In genomic region chr17:72237223-72237622, GRCh38 we compare ENCODE assay signal across 29 cellular contexts.
DNase-seq lines count a peak whose midpoint lies in the region; ATAC-seq, FAIRE-seq and TF ChIP-seq lines count a peak whose summit lies in the region.
"Had no signal": no experiment of that assay in that cellular context is flagged by ENCODE, and none has a peak within 500 bp of the region (broad histone marks: within the 10 kb centered on the region; RNA-seq: fewer than 3 reads in every experiment).

No MANE protein-coding gene starts in this region.

- TF ChIP-seq POLR2A in HepG2 (IDR thresholded peaks at IDR 0.05; ENCODE audit: insufficient read depth in 1 of 2, low read depth in 2 of 2, low read length in 2 of 2) (no peak), right lobe of liver (IDR thresholded peaks at IDR 0.05) (no peak)

- no TSS peak for BruUV-seq in HepG2 (replicated peaks; lab: Mats Ljungman, UMichigan)

- no peaks in the 10 kb centered on the region for H3K79me2 ChIP-seq in HepG2 (ENCODE audit: insufficient read depth, low read length)

- no peak overlapping the region for H3K27ac Mint-ChIP-seq in endodermal cell
- no peak overlapping the region for H3K27ac Mint-ChIP-seq in activated naive CD4-positive, alpha-beta T cell treated with anti-CD3 and anti-CD28 coated beads for 36 hours
- H3K27ac Mint-ChIP-seq: activated CD4-positive, alpha-beta T cell treated with anti-CD3 and anti-CD28 coated beads, Interleukin-2, amount 10 ng/mL, durations not matched to agents 7 days and 5 days; activated CD8-positive, alpha-beta memory T cell treated with anti-CD3 and anti-CD28 coated beads, Interleukin-2, amount 10 ng/mL, durations not matched to agents 7 days and 5 days; activated naive CD4-positive, alpha-beta T cell treated with anti-CD3 and anti-CD28 coated beads, Interleukin-2, amount 10 ng/mL, durations not matched to agents 7 days and 5 days; HFFc6; IgD-negative memory B cell; naive thymus-derived CD4-positive, alpha-beta T cell; stimulated activated naive B cell treated with anti-CD40 and anti-IgM and Interleukin-4, amounts not matched to agents 10 μg/mL and 1 μg/mL and 100 μg/mL, for 72 hours; T-helper 2 cell treated with Interferon-gamma antibody and Interleukin-4, amounts not matched to agents 5 μg/mL and 100 μg/mL, for 36 hours had no signal

- peak overlapping the region; percentile 21; the same call in 1 of the 2 replicates for H3K4me2 ChIP-seq in HepG2 (ENCODE audit: low read depth, low read length)
- H3K4me2 ChIP-seq: BLaER1 treated with 17β-estradiol and CSF1 and Interleukin-3, amounts not matched to agents 10 nM and 100 nM had no signal

- TF ChIP-seq CTCF in HepG2 (CRISPR knock-in tag; IDR thresholded peaks at IDR 0.05) (no peak), right lobe of liver (IDR thresholded peaks at IDR 0.05) (no peak), endodermal cell (conservative IDR thresholded peaks at IDR 0.05) (no peak)

- H3K36me3 Mint-ChIP-seq in endodermal cell (ENCODE audit: low read depth), result no peaks in the 10 kb centered on the region
- H3K36me3 Mint-ChIP-seq in activated naive CD4-positive, alpha-beta T cell treated with anti-CD3 and anti-CD28 coated beads for 36 hours (ENCODE audit: low read depth), result no peaks in the 10 kb centered on the region
- H3K36me3 Mint-ChIP-seq: activated CD8-positive, alpha-beta memory T cell treated with anti-CD3 and anti-CD28 coated beads, Interleukin-2, amount 10 ng/mL, durations not matched to agents 7 days and 5 days; activated naive CD4-positive, alpha-beta T cell treated with anti-CD3 and anti-CD28 coated beads, Interleukin-2, amount 10 ng/mL, durations not matched to agents 7 days and 5 days; IgD-negative memory B cell had no signal

- H3K9me3 ChIP-seq in HepG2 (ENCODE audit: low read length) (no peaks in the 10 kb centered on the region), right lobe of liver (no peaks in the 10 kb centered on the region), endodermal cell (ENCODE audit: control insufficient read depth, low read length) (peaks cover 9% of the 10 kb centered on the region)
- H3K9me3 ChIP-seq: heart right ventricle, ovary, right atrium auricular region had no signal

- intact Hi-C loops in HepG2 (cut with micrococcal nuclease; ENCODE audit: unreplicated experiment) (no loop called here), right lobe of liver (cut with DNase I) (no loop called here)
- intact Hi-C loops in activated naive CD4-positive, alpha-beta T cell treated with anti-CD3 and anti-CD28 coated beads for 36 hours (cut with micrococcal nuclease), result no loop called here

- no peak for FAIRE-seq in HepG2 (lab: Jason Lieb, UNC)
- FAIRE-seq: bronchial epithelial cell, colon had no signal

- H3K4me3 Mint-ChIP-seq in endodermal cell, result no peak overlapping the region
- no peak overlapping the region for H3K4me3 Mint-ChIP-seq in activated naive CD4-positive, alpha-beta T cell treated with anti-CD3 and anti-CD28 coated beads for 36 hours
- H3K4me3 Mint-ChIP-seq: activated CD4-positive, alpha-beta T cell treated with anti-CD3 and anti-CD28 coated beads, Interleukin-2, amount 10 ng/mL, durations not matched to agents 7 days and 5 days; activated CD8-positive, alpha-beta memory T cell treated with anti-CD3 and anti-CD28 coated beads, Interleukin-2, amount 10 ng/mL, durations not matched to agents 7 days and 5 days; activated naive CD4-positive, alpha-beta T cell treated with anti-CD3 and anti-CD28 coated beads, Interleukin-2, amount 10 ng/mL, durations not matched to agents 7 days and 5 days; HFFc6; IgD-negative memory B cell; naive thymus-derived CD4-positive, alpha-beta T cell; stimulated activated naive B cell treated with anti-CD40 and anti-IgM and Interleukin-4, amounts not matched to agents 10 μg/mL and 1 μg/mL and 100 μg/mL, for 72 hours; T-helper 2 cell treated with Interferon-gamma antibody and Interleukin-4, amounts not matched to agents 5 μg/mL and 100 μg/mL, for 36 hours had no signal

- H3K27me3 Mint-ChIP-seq in endodermal cell (ENCODE audit: insufficient read depth), result peaks cover 62% of the 10 kb centered on the region
- peaks cover 10% of the 10 kb centered on the region for H3K27me3 Mint-ChIP-seq in activated naive CD4-positive, alpha-beta T cell treated with anti-CD3 and anti-CD28 coated beads for 36 hours (ENCODE audit: low read depth)
- H3K27me3 Mint-ChIP-seq: activated CD4-positive, alpha-beta T cell treated with anti-CD3 and anti-CD28 coated beads, Interleukin-2, amount 10 ng/mL, durations not matched to agents 7 days and 5 days; activated CD8-positive, alpha-beta memory T cell treated with anti-CD3 and anti-CD28 coated beads, Interleukin-2, amount 10 ng/mL, durations not matched to agents 7 days and 5 days; activated naive CD4-positive, alpha-beta T cell treated with anti-CD3 and anti-CD28 coated beads, Interleukin-2, amount 10 ng/mL, durations not matched to agents 7 days and 5 days; stimulated activated naive B cell treated with anti-CD40 and anti-IgM and Interleukin-4, amounts not matched to agents 10 μg/mL and 1 μg/mL and 100 μg/mL, for 72 hours had no signal

- 49% methylated on average over 8 of the region's 8 CpGs for WGBS in HepG2 (ENCODE audit: low lambda C conversion rate)
- 13% methylated on average over 6 of the region's 8 CpGs for WGBS in right lobe of liver (ENCODE audit: insufficient coverage, low coverage, low lambda C conversion rate, missing lambda C conversion rate)
- 38 to 76% methylated on average over 1 to 8 of the region's 8 CpGs for WGBS in endodermal cell (ENCODE audit: insufficient coverage in 1 of 2, insufficient read length in 1 of 2), 2 experiments

- peaks cover 18% of the 10 kb centered on the region for H3K4me1 ChIP-seq in HepG2 (ENCODE audit: insufficient read depth, low read length)
- H3K4me1 ChIP-seq in right lobe of liver, result no peaks in the 10 kb centered on the region
- H3K4me1 ChIP-seq in endodermal cell (ENCODE audit: control insufficient read depth, insufficient read depth, low read length), result no peaks in the 10 kb centered on the region
- H3K4me1 ChIP-seq: heart right ventricle, right atrium auricular region had no signal

- H3K9ac ChIP-seq in HepG2 (ENCODE audit: insufficient read depth, low read depth, low read length), result no peak overlapping the region
- H3K9ac ChIP-seq in endodermal cell (ENCODE audit: extremely low read depth, low read length, poor library complexity, severe bottlenecking), result no peak overlapping the region
- H3K9ac ChIP-seq: BLaER1 treated with 17β-estradiol and CSF1 and Interleukin-3, amounts not matched to agents 10 nM and 100 nM had no signal

- POLR2A ChIA-PET in HepG2 (lab: Yijun Ruan, JAX), result interaction anchor here (0.7 kb wide), 1 partner anchor 265 kb away, joined by 3 read pairs; no protein-coding TSS in a partner anchor

- DNase-seq in HepG2 (ENCODE audit: low spot score) (no peak), right lobe of liver (no peak), NCI-H2227 treated with DMSO at 0.1 percent for 48 hours (lab: John Stamatoyannopoulos, UW) (peak; percentile 25), endodermal cell (peak; percentile 58), NCI-H82 (lab: John Stamatoyannopoulos, UW) (no peak)
- no peak for DNase-seq in activated naive CD4-positive, alpha-beta T cell treated with anti-CD3 and anti-CD28 coated beads for 36 hours
- DNase-seq: activated CD4-positive, alpha-beta T cell treated with anti-CD3 and anti-CD28 coated beads, Interleukin-2, amount 10 ng/mL, durations not matched to agents 7 days and 5 days; activated CD8-positive, alpha-beta memory T cell treated with anti-CD3 and anti-CD28 coated beads, Interleukin-2, amount 10 ng/mL, durations not matched to agents 7 days and 5 days; activated naive CD4-positive, alpha-beta T cell treated with anti-CD3 and anti-CD28 coated beads, Interleukin-2, amount 10 ng/mL, durations not matched to agents 7 days and 5 days; amniotic stem cell; Caco-2; effector memory CD4-positive, alpha-beta T cell; EL; foreskin fibroblast; heart right ventricle; HFFc6; naive thymus-derived CD4-positive, alpha-beta T cell; NCI-H524 treated with DMSO at 0.1 percent for 48 hours; ovary; stimulated activated CD4-positive, alpha-beta T cell treated with anti-CD3 and anti-CD28 coated beads, Interleukin-4, amount 100 ng/mL, for 1 hour; stimulated activated naive B cell treated with anti-CD40 and anti-IgM and Interleukin-4, amounts not matched to agents 10 μg/mL and 1 μg/mL and 100 μg/mL, for 72 hours had no signal

- peaks cover 4% of the 10 kb centered on the region for H3K4me1 Mint-ChIP-seq in endodermal cell
- H3K4me1 Mint-ChIP-seq in activated naive CD4-positive, alpha-beta T cell treated with anti-CD3 and anti-CD28 coated beads for 36 hours (ENCODE audit: low read depth), result no peaks in the 10 kb centered on the region
- H3K4me1 Mint-ChIP-seq: activated CD4-positive, alpha-beta T cell treated with anti-CD3 and anti-CD28 coated beads, Interleukin-2, amount 10 ng/mL, durations not matched to agents 7 days and 5 days; activated CD8-positive, alpha-beta memory T cell treated with anti-CD3 and anti-CD28 coated beads, Interleukin-2, amount 10 ng/mL, durations not matched to agents 7 days and 5 days; activated naive CD4-positive, alpha-beta T cell treated with anti-CD3 and anti-CD28 coated beads, Interleukin-2, amount 10 ng/mL, durations not matched to agents 7 days and 5 days; IgD-negative memory B cell; naive thymus-derived CD4-positive, alpha-beta T cell; stimulated activated naive B cell treated with anti-CD40 and anti-IgM and Interleukin-4, amounts not matched to agents 10 μg/mL and 1 μg/mL and 100 μg/mL, for 72 hours had no signal

- TF ChIP-seq RAD21 in HepG2 (CRISPR knock-in tag; IDR thresholded peaks at IDR 0.05), result no peak

- H3K36me3 ChIP-seq in HepG2 (replicated peaks in 1 of 2; ENCODE audit: control insufficient read depth in 1 of 2, insufficient read depth in 2 of 2, low read length in 2 of 2) (no peaks in the 10 kb centered on the region), right lobe of liver (no peaks in the 10 kb centered on the region), endodermal cell (ENCODE audit: control insufficient read depth, insufficient read depth, low read length) (no peaks in the 10 kb centered on the region)
- H3K36me3 ChIP-seq: BLaER1 treated with 17β-estradiol and CSF1 and Interleukin-3, amounts not matched to agents 10 nM and 100 nM; heart right ventricle; ovary; right atrium auricular region had no signal

- H2AFZ ChIP-seq in HepG2 (ENCODE audit: low read length), result no peak overlapping the region

- CTCF ChIA-PET in HepG2 (lab: Yijun Ruan, JAX; ENCODE audit: low intra/inter-chr PET ratio, low total read pairs), result no interaction called here
- CTCF ChIA-PET in activated naive CD4-positive, alpha-beta T cell treated with anti-CD3 and anti-CD28 coated beads for 36 hours (lab: Charles Lee), result no interaction called here

- H3K27me3 ChIP-seq in HepG2 (ENCODE audit: control insufficient read depth in 1 of 2, insufficient read depth in 2 of 2, low read length in 2 of 2) (peaks cover 4 to 26% of the 10 kb centered on the region in 2 experiments; a peak in 4 of 5 replicates), right lobe of liver (no peaks in the 10 kb centered on the region), endodermal cell (ENCODE audit: control insufficient read depth, insufficient read depth, low read length, poor library complexity, severe bottlenecking) (peaks cover 13% of the 10 kb centered on the region)
- H3K27me3 ChIP-seq: BLaER1 treated with 17β-estradiol and CSF1 and Interleukin-3, amounts not matched to agents 10 nM and 100 nM; ovary; right atrium auricular region had no signal

- TF ChIP-seq EP300 in HepG2 (IDR thresholded peaks at IDR 0.05; ENCODE audit: low read depth in 2 of 2, low read length in 2 of 2), result no peak
- TF ChIP-seq EP300 in HepG2 (CRISPR knock-in tag; IDR thresholded peaks at IDR 0.05; ENCODE audit: borderline replicate concordance), result no peak

- ATAC-seq in HepG2, result peak; percentile 41; the same call in 2 of the 3 replicates
- ATAC-seq in right lobe of liver, result no peak
- no peak for ATAC-seq in GM18517 (IDR thresholded peaks at IDR 0.05; ENCODE audit: unreplicated experiment)
- ATAC-seq: activated CD8-positive, alpha-beta memory T cell treated with anti-CD3 and anti-CD28 coated beads, Interleukin-2, amount 10 ng/mL, durations not matched to agents 7 days and 5 days; heart right ventricle; naive thymus-derived CD4-positive, alpha-beta T cell; stimulated activated naive B cell treated with anti-CD40 and anti-IgM and Interleukin-4, amounts not matched to agents 10 μg/mL and 1 μg/mL and 100 μg/mL, for 72 hours had no signal

- peaks cover 9% of the 10 kb centered on the region for H3K9me3 Mint-ChIP-seq in endodermal cell
- H3K9me3 Mint-ChIP-seq in activated naive CD4-positive, alpha-beta T cell treated with anti-CD3 and anti-CD28 coated beads for 36 hours, result peaks cover 11% of the 10 kb centered on the region
- H3K9me3 Mint-ChIP-seq: HFFc6 had no signal

- H3K4me3 ChIP-seq in HepG2 (replicated peaks in 1 of 3; ENCODE audit: insufficient read depth in 1 of 3, low read depth in 2 of 3, low read length in 3 of 3) (no peak overlapping the region), right lobe of liver (no peak overlapping the region), endodermal cell (ENCODE audit: low read length) (no peak overlapping the region)
- H3K4me3 ChIP-seq: BLaER1 treated with 17β-estradiol and CSF1 and Interleukin-3, amounts not matched to agents 10 nM and 100 nM; heart right ventricle; ovary; right atrium auricular region had no signal

- no peaks in the 10 kb centered on the region for H4K20me1 ChIP-seq in HepG2 (ENCODE audit: insufficient read depth, low read length)
- H4K20me1 ChIP-seq: BLaER1 treated with 17β-estradiol and CSF1 and Interleukin-3, amounts not matched to agents 10 nM and 100 nM had no signal

- in situ Hi-C loops in HepG2 (cut with HindIII; ENCODE audit: extremely low pct_ligation_motif_present, low pct_unique_long_range_greater_than_20kb), result no loop called here

- H3K27ac ChIP-seq in HepG2 (ENCODE audit: extremely low read length, insufficient read depth, low read length) (no peak overlapping the region), right lobe of liver (no peak overlapping the region), endodermal cell (ENCODE audit: low read depth, low read length) (peak overlapping the region; percentile 61)
- H3K27ac ChIP-seq: BLaER1 treated with 17β-estradiol and CSF1 and Interleukin-3, amounts not matched to agents 10 nM and 100 nM; heart right ventricle; ovary; right atrium auricular region; VCaP had no signal

Comparison
In these comparisons a context has a peak if more than half of its experiments do, and no peak if none do; other contexts are left out.
1. DNase-seq: peak in NCI-H2227 treated with DMSO at 0.1 percent for 48 hours (single experiment) and endodermal cell (single experiment); none in HepG2 (single experiment), right lobe of liver (0 of 3), activated naive CD4-positive, alpha-beta T cell treated with anti-CD3 and anti-CD28 coated beads for 36 hours (single experiment) and NCI-H82 (single experiment).